Comparison of ENCODE assay signal across 10 cellular contexts in genomic region chr10:11237571-11237970, GRCh38.
DNase-seq lines count a peak whose midpoint lies in the region; ATAC-seq lines count a peak whose summit lies in the region.
"Had no signal": no experiment of that assay in that cellular context is flagged by ENCODE, and none has a peak within 500 bp of the region (broad histone marks: within the 10 kb centered on the region; RNA-seq: fewer than 3 reads in every experiment).

No MANE protein-coding gene starts in this region.

- POLR2A ChIA-PET in activated CD4-positive, alpha-beta T cell treated with anti-CD3 and anti-CD28 coated beads for 36 hours (lab: Charles Lee): interaction anchor here (0.6 to 1.1 kb wide), 3 partner anchors 16 to 57 kb away, joined by 3 to 6 read pairs (median 3); no protein-coding TSS in a partner anchor

- no peaks in the 10 kb centered on the region for H3K9me3 Mint-ChIP-seq in activated CD4-positive, alpha-beta T cell treated with anti-CD3 and anti-CD28 coated beads for 36 hours (ENCODE audit: low read depth)

- CTCF ChIA-PET in activated CD4-positive, alpha-beta T cell treated with anti-CD3 and anti-CD28 coated beads for 36 hours (lab: Charles Lee): interaction anchor here (1.2 to 3.0 kb wide), 4 partner anchors 18 to 70 kb away, joined by 3 to 17 read pairs (median 6); no protein-coding TSS in a partner anchor

- intact Hi-C loops in activated CD4-positive, alpha-beta T cell treated with anti-CD3 and anti-CD28 coated beads for 36 hours (cut with DNase I, micrococcal nuclease): loop anchor here (2.0 to 5.0 kb wide), 6 partner anchors 19 to 885 kb away; no protein-coding TSS in a partner anchor

- peaks cover 59% of the 10 kb centered on the region for H3K4me1 Mint-ChIP-seq in activated CD4-positive, alpha-beta T cell treated with anti-CD3 and anti-CD28 coated beads for 36 hours

- peak; percentile 8 for ATAC-seq in activated CD4-positive, alpha-beta T cell treated with anti-CD3 and anti-CD28 coated beads for 36 hours
- ATAC-seq in HG02870 (IDR thresholded peaks at IDR 0.05; ENCODE audit: unreplicated experiment): peak; percentile 38
- no peak for ATAC-seq in HG03469 (IDR thresholded peaks at IDR 0.05; ENCODE audit: unreplicated experiment)

- no peaks in the 10 kb centered on the region for H3K27me3 Mint-ChIP-seq in activated CD4-positive, alpha-beta T cell treated with anti-CD3 and anti-CD28 coated beads for 36 hours

- peaks cover 57% of the 10 kb centered on the region for H3K36me3 Mint-ChIP-seq in activated CD4-positive, alpha-beta T cell treated with anti-CD3 and anti-CD28 coated beads for 36 hours (ENCODE audit: low read depth)

- peak overlapping the region; percentile 98 for H3K27ac Mint-ChIP-seq in activated CD4-positive, alpha-beta T cell treated with anti-CD3 and anti-CD28 coated beads for 36 hours

- peak overlapping the region; percentile 55 for H3K4me3 Mint-ChIP-seq in activated CD4-positive, alpha-beta T cell treated with anti-CD3 and anti-CD28 coated beads for 36 hours

- DNase-seq in activated CD4-positive, alpha-beta T cell treated with anti-CD3 and anti-CD28 coated beads for 36 hours: peak; percentile 73
- DNase-seq in activated CD4-positive, alpha-beta T cell treated with anti-CD3 and anti-CD28 coated beads, Interleukin-2, amount 50 U/mL, for 4 hours: no peak
- peak; percentile 63 for DNase-seq in activated CD8-positive, alpha-beta memory T cell treated with anti-CD3 and anti-CD28 coated beads, Interleukin-2, amount 50 U/mL, for 4 hours
- DNase-seq in stimulated activated CD8-positive, alpha-beta memory T cell treated with anti-CD3 and anti-CD28 coated beads, Interleukin-15, amount 100 ng/mL, for 48 hours (ENCODE audit: low read depth in 2 of 2): peak; percentile 44 to 66
- DNase-seq in DMS79 treated with DMSO at 0.1 percent for 48 hours (lab: John Stamatoyannopoulos, UW): no peak
- no peak for DNase-seq in C1 segment of cervical spinal cord (lab: John Stamatoyannopoulos, UW)
- DNase-seq: KG1, NCI-H510A treated with DMSO at 0.1 percent for 48 hours had no signal

Comparison
In these comparisons a context has a peak if more than half of its experiments do, and no peak if none do; other contexts are left out.
1. DNase-seq: peak in activated CD4-positive, alpha-beta T cell treated with anti-CD3 and anti-CD28 coated beads for 36 hours (single experiment), activated CD8-positive, alpha-beta memory T cell treated with anti-CD3 and anti-CD28 coated beads, Interleukin-2, amount 50 U/mL, for 4 hours (single experiment) and stimulated activated CD8-positive, alpha-beta memory T cell treated with anti-CD3 and anti-CD28 coated beads, Interleukin-15, amount 100 ng/mL, for 48 hours (2 of 2); none in activated CD4-positive, alpha-beta T cell treated with anti-CD3 and anti-CD28 coated beads, Interleukin-2, amount 50 U/mL, for 4 hours (0 of 2), DMS79 treated with DMSO at 0.1 percent for 48 hours (single experiment) and C1 segment of cervical spinal cord (0 of 14).